In genomic region chr1:206898089-206898908, GRCh38 we compare ENCODE assay signal across 11 cellular contexts. TPM values are rescaled to one million over a fixed set of nuclear protein-coding genes. Genes with fewer than 3 reads are reported as not detected.
DNase-seq lines count a peak whose midpoint lies in the region; ATAC-seq, FAIRE-seq and TF ChIP-seq lines count a peak whose summit lies in the region.
"Had no signal": no experiment of that assay in that cellular context is flagged by ENCODE, and none has a peak within 500 bp of the region (broad histone marks: within the 10 kb centered on the region; RNA-seq: fewer than 3 reads in every experiment).

No MANE protein-coding gene starts in this region.

- no peak for FAIRE-seq in H54 (lab: Jason Lieb, UNC)

- no peak for TF ChIP-seq POLR2A in H54 (IDR thresholded peaks at IDR 0.05; ENCODE audit: low read depth, low read length)

- no peak for DNase-seq in CD4-positive, CD25-positive, alpha-beta regulatory T cell
- peak; percentile 41 for DNase-seq in kidney tubule cell (ENCODE audit: low spot score)
- no peak for DNase-seq in stimulated activated naive CD4-positive, alpha-beta T cell (lab: John Stamatoyannopoulos, UW)
- no peak for DNase-seq in NCI-H1694 treated with DMSO at 0.1 percent for 48 hours (lab: John Stamatoyannopoulos, UW)
- DNase-seq in H54 (ENCODE audit: insufficient read length, low spot score): no peak
- DNase-seq: activated CD4-positive, CD25-positive, alpha-beta regulatory T cell treated with anti-CD3 and anti-CD28 coated beads, Interleukin-2, amount 50 U/mL, for 72 hours; cerebellar nuclear complex had no signal

- no peak overlapping the region for H3K4me3 ChIP-seq in CD4-positive, CD25-positive, alpha-beta regulatory T cell (ENCODE audit: low read depth, low read length)
- no peak overlapping the region for H3K4me3 ChIP-seq in HEK293 (ENCODE audit: low read depth, low read length)

- peaks cover 18% of the 10 kb centered on the region for H3K36me3 Mint-ChIP-seq in CD4-positive, CD25-positive, alpha-beta regulatory T cell
- H3K36me3 Mint-ChIP-seq in activated naive CD8-positive, alpha-beta T cell: peaks cover 7% of the 10 kb centered on the region

- CTCF ChIA-PET in HEK293 (lab: Yijun Ruan, JAX): interaction anchor here (1.1 to 3.2 kb wide), 3 partner anchors 10 to 44 kb away, joined by 3 to 17 read pairs (median 8); no protein-coding TSS in a partner anchor

- peaks cover 8 to 68% (median 28%) of the 10 kb centered on the region in 4 donors for H3K4me1 Mint-ChIP-seq in CD4-positive, CD25-positive, alpha-beta regulatory T cell
- peaks cover 74% of the 10 kb centered on the region for H3K4me1 Mint-ChIP-seq in activated naive CD8-positive, alpha-beta T cell (ENCODE audit: low read depth)

- POLR2A ChIA-PET in HEK293 (lab: Yijun Ruan, JAX): no interaction called here

- H3K36me3 ChIP-seq in CD4-positive, CD25-positive, alpha-beta regulatory T cell (ENCODE audit: control insufficient read depth, insufficient read depth, low read length): peaks cover 9% of the 10 kb centered on the region
- H3K36me3 ChIP-seq in HEK293 (ENCODE audit: control insufficient read depth in 2 of 2, insufficient read depth in 1 of 2, low read length in 2 of 2): no peaks in the 10 kb centered on the region
- H3K36me3 ChIP-seq: neutrophil had no signal

- no peak for TF ChIP-seq CTCF in HEK293 (tag by site-specific recombination; IDR thresholded peaks at IDR 0.05)

- H3K27me3 ChIP-seq in CD4-positive, CD25-positive, alpha-beta regulatory T cell (ENCODE audit: control insufficient read depth, insufficient read depth, low read length): no peaks in the 10 kb centered on the region

- no peak for ATAC-seq in CD4-positive, CD25-positive, alpha-beta regulatory T cell (ENCODE audit: low read depth in 2 of 2)
- no peak for ATAC-seq in HG03439 (IDR thresholded peaks at IDR 0.05; ENCODE audit: unreplicated experiment)

- peak overlapping the region; percentile 32 to 81 (median 62) for H3K27ac Mint-ChIP-seq in CD4-positive, CD25-positive, alpha-beta regulatory T cell
- peak overlapping the region; percentile 85 for H3K27ac Mint-ChIP-seq in activated naive CD8-positive, alpha-beta T cell

- no peaks in the 10 kb centered on the region for H3K9me3 ChIP-seq in CD4-positive, CD25-positive, alpha-beta regulatory T cell (ENCODE audit: control insufficient read depth in 2 of 2, low read length in 2 of 2)
- H3K9me3 ChIP-seq in HEK293 (ENCODE audit: control insufficient read depth, insufficient read depth, low read depth, low read length): no peaks in the 10 kb centered on the region
- H3K9me3 ChIP-seq: neutrophil had no signal

- H3K27ac ChIP-seq in CD4-positive, CD25-positive, alpha-beta regulatory T cell (ENCODE audit: insufficient read depth, low read length, poor library complexity, severe bottlenecking): no peak overlapping the region
- no peak overlapping the region for H3K27ac ChIP-seq in HEK293 (ENCODE audit: extremely low read depth, low read depth, low read length)
- H3K27ac ChIP-seq: neutrophil had no signal

- no peak overlapping the region for H3K4me3 Mint-ChIP-seq in CD4-positive, CD25-positive, alpha-beta regulatory T cell
- H3K4me3 Mint-ChIP-seq in activated naive CD8-positive, alpha-beta T cell: no peak overlapping the region

- H3K27me3 Mint-ChIP-seq in CD4-positive, CD25-positive, alpha-beta regulatory T cell: no peaks in the 10 kb centered on the region
- H3K27me3 Mint-ChIP-seq in activated naive CD8-positive, alpha-beta T cell: no peaks in the 10 kb centered on the region

- peaks cover 0 to 1% (median 0%) of the 10 kb centered on the region in 7 donors for H3K9me3 Mint-ChIP-seq in CD4-positive, CD25-positive, alpha-beta regulatory T cell
- H3K9me3 Mint-ChIP-seq in activated naive CD8-positive, alpha-beta T cell (ENCODE audit: low read depth): no peaks in the 10 kb centered on the region

- H3K4me1 ChIP-seq in CD4-positive, CD25-positive, alpha-beta regulatory T cell (ENCODE audit: control insufficient read depth, insufficient read depth, low read length, poor library complexity, severe bottlenecking): peaks cover 4% of the 10 kb centered on the region
- no peaks in the 10 kb centered on the region; the same call in 1 of the 2 replicates for H3K4me1 ChIP-seq in HEK293 (ENCODE audit: control insufficient read depth, insufficient read depth, low read length)

TF ChIP-seq in HEK293, 187 proteins besides CTCF, POLR2A, EP300 and RAD21:
- TF ChIP-seq ZNF366 (tag by site-specific recombination; conservative IDR thresholded peaks at IDR 0.05): peak; percentile 68
- TF ChIP-seq ZNF335 (tag by site-specific recombination; conservative IDR thresholded peaks at IDR 0.05): peak; percentile 93
- TF ChIP-seq ZNF837 (tag by site-specific recombination; IDR thresholded peaks at IDR 0.05): no peak
- peak; percentile 90 for TF ChIP-seq PRDM1 (tag by site-specific recombination; IDR thresholded peaks at IDR 0.05)
- no peak for TF ChIP-seq YY2 (tag by site-specific recombination; IDR thresholded peaks at IDR 0.05)

RNA-seq across cellular contexts. Expression of gene IL24, which starts 1.1 kb away (rescaled TPM):
- total RNA-seq in CD4-positive, CD25-positive, alpha-beta regulatory T cell: not detected
- polyA plus RNA-seq in CD4-positive, CD25-positive, alpha-beta regulatory T cell: 10 to 100 TPM; 25.0 to 36.3 (median 29.6) TPM

RNA-seq across cellular contexts. Expression of gene FCMR, which starts 23.4 kb away (rescaled TPM):
- 393 TPM for total RNA-seq in CD4-positive, CD25-positive, alpha-beta regulatory T cell
- polyA plus RNA-seq in CD4-positive, CD25-positive, alpha-beta regulatory T cell: 100 to 1,000 TPM; 888 to 986 (median 949) TPM

RNA-seq across cellular contexts. Expression of gene IL20, which starts 32.9 kb away (rescaled TPM):
- not detected for total RNA-seq in CD4-positive, CD25-positive, alpha-beta regulatory T cell
- not detected for polyA plus RNA-seq in CD4-positive, CD25-positive, alpha-beta regulatory T cell

RNA-seq across cellular contexts. Expression of gene PIGR, which starts 48.0 kb away (rescaled TPM):
- not detected for total RNA-seq in CD4-positive, CD25-positive, alpha-beta regulatory T cell
- polyA plus RNA-seq in CD4-positive, CD25-positive, alpha-beta regulatory T cell: not detected
